In genomic region chr6:16713597-16713996, GRCh38 we compare ENCODE assay signal across 9 cellular contexts. TPM values are rescaled to one million over a fixed set of nuclear protein-coding genes. Genes with fewer than 3 reads are reported as not detected.
A peak's percentile ranks its signal among the peaks of the same experiment; 100 is the strongest.
DNase-seq lines count a peak whose midpoint lies in the region; ATAC-seq and TF ChIP-seq lines count a peak whose summit lies in the region.
"Had no signal": no experiment of that assay in that cellular context is flagged by ENCODE, and none has a peak within 500 bp of the region (broad histone marks: within the 10 kb centered on the region; RNA-seq: fewer than 3 reads in every experiment).

No MANE protein-coding gene starts in this region.

- H3K27me3 Mint-ChIP-seq in CD4-positive, alpha-beta memory T cell: no peaks in the 10 kb centered on the region

- in situ Hi-C loops in Panc1 (cut with HindIII; ENCODE audit: low pct_unique_long_range_greater_than_20kb, low sequenced_read_pairs): no loop called here

- CTCF ChIA-PET in CD4-positive, alpha-beta memory T cell (lab: Charles Lee; ENCODE audit: partially characterized antibody): interaction anchor here (0.9 to 8.6 kb wide), 19 partner anchors 10 to 390 kb away, joined by 3 to 81 read pairs (median 5); partner anchors contain the start of gene ATXN1
- CTCF ChIA-PET in Panc1 (lab: Charles Lee): interaction anchor here (0.7 to 1.2 kb wide), 2 partner anchors 11 to 45 kb away, joined by 3 to 12 read pairs; no protein-coding TSS in a partner anchor

- WGBS in sigmoid colon, 2 donors: 86 to 89% methylated on average over 9 of the region's 9 CpGs

- no TSS peak for BruUV-seq in Panc1 (replicated peaks; lab: Mats Ljungman, UMichigan)

- H3K4me1 ChIP-seq in CD4-positive, alpha-beta memory T cell (ENCODE audit: insufficient read depth, low read length): peaks cover 36% of the 10 kb centered on the region
- peaks cover 94% of the 10 kb centered on the region for H3K4me1 ChIP-seq in Panc1 (ENCODE audit: control insufficient read depth, insufficient read depth, low read length)
- H3K4me1 ChIP-seq in sigmoid colon: peaks cover 0 to 41% (median 37%) of the 10 kb centered on the region in 4 donors

- TF ChIP-seq EP300 in sigmoid colon (IDR thresholded peaks at IDR 0.05): no peak

- POLR2A ChIA-PET in CD4-positive, alpha-beta memory T cell (lab: Charles Lee; ENCODE audit: partially characterized antibody): interaction anchor here (1.0 to 4.2 kb wide), 8 partner anchors 10 to 62 kb away, joined by 5 to 49 read pairs (median 8); partner anchors contain the start of gene ATXN1
- POLR2A ChIA-PET in Panc1 (lab: Charles Lee): interaction anchor here (0.7 to 2.1 kb wide), 2 partner anchors 48 to 310 kb away, joined by 7 to 12 read pairs; partner anchors contain the start of gene ATXN1

- intact Hi-C loops in CD4-positive, alpha-beta memory T cell (cut with micrococcal nuclease): loop anchor here (2.0 to 5.0 kb wide), 4 partner anchors 15 to 301 kb away; no protein-coding TSS in a partner anchor
- intact Hi-C loops in Panc1 (cut with micrococcal nuclease; ENCODE audit: unreplicated experiment): loop anchor here (2.0 to 5.0 kb wide), 2 partner anchors 45 to 201 kb away; no protein-coding TSS in a partner anchor
- intact Hi-C loops in sigmoid colon (cut with DNase I): no loop called here

- ATAC-seq in Panc1 (peak; percentile 65), left lobe of liver (no peak), GM21515 (IDR thresholded peaks at IDR 0.05; ENCODE audit: unreplicated experiment) (no peak), GM18870 (IDR thresholded peaks at IDR 0.05; ENCODE audit: unreplicated experiment) (no peak)

- TF ChIP-seq CTCF in Panc1 (IDR thresholded peaks at IDR 0.05) (no peak), sigmoid colon (IDR thresholded peaks at IDR 0.05) (no peak)

- H3K4me3 Mint-ChIP-seq in CD4-positive, alpha-beta memory T cell: peak overlapping the region in 3 of 8 donors; percentile 77 to 89 (median 83)

- no peak for DNase-seq in CD4-positive, alpha-beta memory T cell
- DNase-seq in Panc1 (ENCODE audit: low read depth, low spot score) (no peak), epithelial cell of prostate (ENCODE audit: low read depth, low spot score) (no peak), sigmoid colon (no peak), left lobe of liver (ENCODE audit: low spot score) (no peak), erythroblast (lab: John Stamatoyannopoulos, UW) (no peak)
- DNase-seq: NCI-H187 had no signal

- peak overlapping the region; percentile 67 for H3K27ac ChIP-seq in CD4-positive, alpha-beta memory T cell (ENCODE audit: low read depth, low read length)
- H3K27ac ChIP-seq in Panc1 (ENCODE audit: low read length) (peak overlapping the region; percentile 99), epithelial cell of prostate (peak overlapping the region; percentile 95), sigmoid colon (peak overlapping the region; percentile 67 to 83 (median 74))

- TF ChIP-seq POLR2A in sigmoid colon (IDR thresholded peaks at IDR 0.05): no peak
- TF ChIP-seq POLR2A in erythroblast (IDR thresholded peaks at IDR 0.05; ENCODE audit: low read length): no peak

- H3K27ac Mint-ChIP-seq in CD4-positive, alpha-beta memory T cell: peak overlapping the region; percentile 74 to 95 (median 88)

- H3K9me3 ChIP-seq in CD4-positive, alpha-beta memory T cell (ENCODE audit: control insufficient read depth in 1 of 2, low read length in 2 of 2): no peaks in the 10 kb centered on the region
- H3K9me3 ChIP-seq in Panc1 (ENCODE audit: control insufficient read depth, insufficient read depth, low read depth, low read length): no peaks in the 10 kb centered on the region
- no peaks in the 10 kb centered on the region for H3K9me3 ChIP-seq in sigmoid colon

- H3K4me3 ChIP-seq in CD4-positive, alpha-beta memory T cell (ENCODE audit: low read length in 2 of 2): no peak overlapping the region
- H3K4me3 ChIP-seq in Panc1 (ENCODE audit: low read depth in 2 of 2, low read length in 2 of 2): peak overlapping the region; percentile 22 to 39
- no peak overlapping the region for H3K4me3 ChIP-seq in sigmoid colon

- H3K9me3 Mint-ChIP-seq in CD4-positive, alpha-beta memory T cell: peaks cover 0 to 2% (median 0%) of the 10 kb centered on the region in 8 donors

- H3K36me3 Mint-ChIP-seq in CD4-positive, alpha-beta memory T cell: peaks cover 6 to 9% of the 10 kb centered on the region in 2 donors

- H3K4me1 Mint-ChIP-seq in CD4-positive, alpha-beta memory T cell: peaks cover 34 to 57% (median 44%) of the 10 kb centered on the region in 4 donors

- H3K36me3 ChIP-seq in CD4-positive, alpha-beta memory T cell (ENCODE audit: insufficient read depth, low read length): no peaks in the 10 kb centered on the region
- H3K36me3 ChIP-seq in Panc1 (ENCODE audit: control insufficient read depth, insufficient read depth, low read length): no peaks in the 10 kb centered on the region
- H3K36me3 ChIP-seq in sigmoid colon: no peaks in the 10 kb centered on the region

- H3K27me3 ChIP-seq in CD4-positive, alpha-beta memory T cell (ENCODE audit: insufficient read depth, low read length): no peaks in the 10 kb centered on the region
- H3K27me3 ChIP-seq in Panc1 (ENCODE audit: control insufficient read depth, insufficient read depth, low read length): no peaks in the 10 kb centered on the region
- no peaks in the 10 kb centered on the region for H3K27me3 ChIP-seq in sigmoid colon

RNA-seq across cellular contexts. Expression of gene ATXN1, which starts 47.7 kb away (rescaled TPM):
- total RNA-seq in CD4-positive, alpha-beta memory T cell: 10 to 100 TPM; 94.7 to 97.4 TPM
- 10 to 100 TPM; 10.5 to 19.1 TPM for polyA plus RNA-seq in CD4-positive, alpha-beta memory T cell
- total RNA-seq in Panc1 (2021; ENCODE audit: unreplicated experiment): 67.1 TPM
- polyA plus RNA-seq in Panc1 (2012; ENCODE audit: insufficient read length): 30.3 TPM
- 10 to 100 TPM; 37.7 to 95.3 (median 59.9) TPM for total RNA-seq in sigmoid colon
- polyA plus RNA-seq in sigmoid colon: 1 to 10 TPM; 4.8 to 8.6 (median 7.2) TPM
- total RNA-seq in left lobe of liver: 29.5 TPM

Comparison
In these comparisons a context has a peak if more than half of its experiments do, and no peak if none do; other contexts are left out.
1. H3K4me3 ChIP-seq: peak in Panc1 (2 of 2); none in CD4-positive, alpha-beta memory T cell (0 of 2) and sigmoid colon (0 of 4).
2. Peak in every context shown above with its lines, with median percentiles within 50 percentile points of each other: H3K27ac ChIP-seq.